In genomic region chr9:76486151-76486550, GRCh38 we compare ENCODE assay signal across 26 cellular contexts.
"Had no signal": no experiment of that assay in that cellular context is flagged by ENCODE, and none has a peak within 500 bp of the region (broad histone marks: within the 10 kb centered on the region; RNA-seq: fewer than 3 reads in every experiment).

No MANE protein-coding gene starts in this region.

- H3K9me3 Mint-ChIP-seq: central memory CD8-positive, alpha-beta T cell; stimulated activated naive CD8-positive, alpha-beta T cell treated with anti-CD3 and anti-CD28 coated beads, Interleukin-15, amount 100 ng/mL, for 72 hours had no signal

- H3K27me3 ChIP-seq: esophagus muscularis mucosa, suprapubic skin, transverse colon, vagina had no signal

- FAIRE-seq: islet of Langerhans, TTC549 had no signal

- H3K4me3 Mint-ChIP-seq: activated CD8-positive, alpha-beta T cell treated with anti-CD3 and anti-CD28 coated beads for 36 hours; activated naive CD8-positive, alpha-beta T cell treated with anti-CD3 and anti-CD28 coated beads for 36 hours; activated T-helper 17 cell treated with anti-CD3 and anti-CD28 coated beads, Interleukin-2, amount 50 U/mL, for 72 hours; central memory CD8-positive, alpha-beta T cell; nephron progenitor cell; stimulated activated naive CD8-positive, alpha-beta T cell treated with anti-CD3 and anti-CD28 coated beads, Interleukin-15, amount 100 ng/mL, for 72 hours had no signal

- DNase-seq: activated CD4-positive, alpha-beta T cell treated with anti-CD3 and anti-CD28 coated beads for 48 hours; activated CD4-positive, CD25-positive, alpha-beta regulatory T cell; activated CD8-positive, alpha-beta T cell treated with anti-CD3 and anti-CD28 coated beads for 36 hours; activated naive CD4-positive, alpha-beta T cell; activated naive CD8-positive, alpha-beta T cell treated with anti-CD3 and anti-CD28 coated beads for 36 hours; activated T-cell treated with anti-CD3 and anti-CD28 coated beads, Interleukin-2, amount 50 U/mL, for 1 hour; cortex of kidney; effector CD4-positive, alpha-beta T cell; midbrain; nephron progenitor cell; occipital lobe; right cardiac atrium; stimulated activated CD4-positive, alpha-beta T cell treated with anti-CD3 and anti-CD28 coated beads, Interleukin-2, amount 100 ng/mL, for 24 hours; stimulated activated naive CD8-positive, alpha-beta T cell treated with anti-CD3 and anti-CD28 coated beads, Interleukin-15, amount 100 ng/mL, for 72 hours; T-helper 2 cell; transverse colon had no signal

- H3K4me1 Mint-ChIP-seq: activated naive CD8-positive, alpha-beta T cell treated with anti-CD3 and anti-CD28 coated beads for 36 hours; stimulated activated naive CD8-positive, alpha-beta T cell treated with anti-CD3 and anti-CD28 coated beads, Interleukin-15, amount 100 ng/mL, for 72 hours had no signal

- H3K36me3 ChIP-seq: esophagus muscularis mucosa, suprapubic skin, transverse colon, vagina had no signal

- H3K27ac Mint-ChIP-seq: activated CD8-positive, alpha-beta T cell treated with anti-CD3 and anti-CD28 coated beads for 36 hours; activated naive CD8-positive, alpha-beta T cell treated with anti-CD3 and anti-CD28 coated beads for 36 hours; activated T-helper 17 cell treated with anti-CD3 and anti-CD28 coated beads, Interleukin-2, amount 50 U/mL, for 72 hours; nephron progenitor cell had no signal

- H3K27me3 Mint-ChIP-seq: activated CD8-positive, alpha-beta T cell treated with anti-CD3 and anti-CD28 coated beads for 36 hours; activated naive CD8-positive, alpha-beta T cell treated with anti-CD3 and anti-CD28 coated beads for 36 hours; activated T-helper 17 cell treated with anti-CD3 and anti-CD28 coated beads, Interleukin-2, amount 50 U/mL, for 72 hours; central memory CD8-positive, alpha-beta T cell; progenitor cell of endocrine pancreas; stimulated activated naive CD8-positive, alpha-beta T cell treated with anti-CD3 and anti-CD28 coated beads, Interleukin-15, amount 100 ng/mL, for 72 hours had no signal

- H3K36me3 Mint-ChIP-seq: activated naive CD8-positive, alpha-beta T cell treated with anti-CD3 and anti-CD28 coated beads for 36 hours had no signal

- H3K4me3 ChIP-seq: esophagus muscularis mucosa, lung, suprapubic skin, transverse colon, vagina had no signal

- ATAC-seq: activated CD8-positive, alpha-beta T cell treated with anti-CD3 and anti-CD28 coated beads for 36 hours; activated T-helper 17 cell treated with anti-CD3 and anti-CD28 coated beads, Interleukin-2, amount 50 U/mL, for 72 hours; left lobe of liver; right cardiac atrium; stimulated activated naive CD8-positive, alpha-beta T cell treated with anti-CD3 and anti-CD28 coated beads, Interleukin-15, amount 100 ng/mL, for 72 hours had no signal
